20 cellular contexts compared by ENCODE assay signal in genomic region chr14:58730793-58731464, GRCh38.
DNase-seq lines count a peak whose midpoint lies in the region; ATAC-seq and TF ChIP-seq lines count a peak whose summit lies in the region.
"Had no signal": no experiment of that assay in that cellular context is flagged by ENCODE, and none has a peak within 500 bp of the region (broad histone marks: within the 10 kb centered on the region; RNA-seq: fewer than 3 reads in every experiment).

No MANE protein-coding gene starts in this region.

- H3K36me3 Mint-ChIP-seq in Calu3 (ENCODE audit: insufficient read depth, unreplicated experiment) = no peaks in the 10 kb centered on the region

- DNase-seq in Calu3 = no peak
- DNase-seq in RWPE1 (ENCODE audit: low spot score) = peak; percentile 38
- DNase-seq in fibroblast of lung (ENCODE audit: low read depth in 2 of 2) = peak in 1 of 2 donors; percentile 64
- DNase-seq in renal cortical epithelial cell (ENCODE audit: low read depth) = peak; percentile 84
- no peak for DNase-seq in NCI-H69 (lab: John Stamatoyannopoulos, UW)
- no peak for DNase-seq in medulla oblongata (ENCODE audit: extremely low spot score)
- DNase-seq: activated CD4-positive, alpha-beta T cell treated with anti-CD3 and anti-CD28 coated beads, Interleukin-2, amount 50 U/mL, for 4 hours; activated T-cell treated with anti-CD3 and anti-CD28 coated beads, Interleukin-2, amount 50 U/mL, for 48 hours; BE2C; DND-41; H7; MV-4-11; NCI-H2081; pancreas; stimulated activated naive CD8-positive, alpha-beta T cell treated with anti-CD3 and anti-CD28 coated beads, Interleukin-15, amount 100 ng/mL, for 72 hours had no signal

- peaks cover 14% of the 10 kb centered on the region for H3K4me1 Mint-ChIP-seq in Calu3 (ENCODE audit: low read depth, unreplicated experiment)
- H3K4me1 Mint-ChIP-seq: central memory CD8-positive, alpha-beta T cell had no signal

- no peaks in the 10 kb centered on the region for H4K20me1 ChIP-seq in fibroblast of lung (ENCODE audit: control insufficient read depth, extremely low read depth, insufficient read depth, low read length)

- H3K9me3 ChIP-seq in fibroblast of lung (ENCODE audit: control insufficient read depth, insufficient read depth, low read depth, low read length) = no peaks in the 10 kb centered on the region
- H3K9me3 ChIP-seq: BE2C, pancreas had no signal

- no peaks in the 10 kb centered on the region for H3K79me2 ChIP-seq in fibroblast of lung (ENCODE audit: control insufficient read depth, insufficient read depth, low read length)

- peaks cover 16% of the 10 kb centered on the region for H3K4me1 ChIP-seq in fibroblast of lung (ENCODE audit: control insufficient read depth, extremely low read depth, insufficient read depth, low read length)
- H3K4me1 ChIP-seq: BE2C, pancreas had no signal

- CTCF ChIA-PET in Calu3 (lab: Charles Lee) (interaction anchor here (0.9 kb wide), 1 partner anchor 45 kb away, joined by 4 read pairs; no protein-coding TSS in a partner anchor), RWPE1 (lab: Yijun Ruan, JAX) (no interaction called here)

- POLR2A ChIA-PET in RWPE1 (lab: Yijun Ruan, JAX; ENCODE audit: low non-redundant PET) = no interaction called here

- peak overlapping the region; percentile 34 for H3K4me2 ChIP-seq in fibroblast of lung (ENCODE audit: extremely low read depth, insufficient read depth, low read length)

- TF ChIP-seq CTCF in Calu3 (IDR thresholded peaks at IDR 0.05; ENCODE audit: unreplicated experiment) (no peak), RWPE1 (conservative IDR thresholded peaks at IDR 0.05; ENCODE audit: low read depth) (no peak), fibroblast of lung (conservative IDR thresholded peaks at IDR 0.05 in 1 of 2, IDR thresholded peaks at IDR 0.05 in 1 of 2; ENCODE audit: low read depth in 1 of 2, low read length in 2 of 2) (no peak)

- ATAC-seq in HG02678 (IDR thresholded peaks at IDR 0.05; ENCODE audit: unreplicated experiment) = no peak
- ATAC-seq in HG02763 (IDR thresholded peaks at IDR 0.05; ENCODE audit: unreplicated experiment) = no peak
- ATAC-seq: HepG2; Panc1; stimulated activated naive CD8-positive, alpha-beta T cell treated with anti-CD3 and anti-CD28 coated beads, Interleukin-15, amount 100 ng/mL, for 72 hours had no signal

- H3K27me3 ChIP-seq in fibroblast of lung (ENCODE audit: control insufficient read depth, insufficient read depth, low read length) = no peaks in the 10 kb centered on the region
- H3K27me3 ChIP-seq: BE2C, pancreas had no signal

- no peak overlapping the region for H3K4me3 ChIP-seq in fibroblast of lung (replicated peaks in 1 of 4; ENCODE audit: control extremely low read depth in 1 of 4, insufficient read depth in 1 of 4, low read depth in 3 of 4, low read length in 4 of 4)
- H3K4me3 ChIP-seq: pancreas had no signal

- intact Hi-C loops in Calu3 (cut with micrococcal nuclease; ENCODE audit: unreplicated experiment) = no loop called here

- H3K9me3 Mint-ChIP-seq in Calu3 (ENCODE audit: low read depth, unreplicated experiment) = no peaks in the 10 kb centered on the region
- H3K9me3 Mint-ChIP-seq: central memory CD8-positive, alpha-beta T cell; stimulated activated naive CD8-positive, alpha-beta T cell treated with anti-CD3 and anti-CD28 coated beads, Interleukin-15, amount 100 ng/mL, for 72 hours had no signal

- H2AFZ ChIP-seq in fibroblast of lung (ENCODE audit: low read length) = no peak overlapping the region

- H3K9ac ChIP-seq in fibroblast of lung (ENCODE audit: insufficient read depth, low read length) = no peak overlapping the region

- H3K27me3 Mint-ChIP-seq in Calu3 (ENCODE audit: unreplicated experiment) = no peaks in the 10 kb centered on the region

- peak overlapping the region; percentile 35 for H3K27ac Mint-ChIP-seq in Calu3 (ENCODE audit: unreplicated experiment)
- H3K27ac Mint-ChIP-seq: stimulated activated naive CD8-positive, alpha-beta T cell treated with anti-CD3 and anti-CD28 coated beads, Interleukin-15, amount 100 ng/mL, for 72 hours had no signal

- H3K36me3 ChIP-seq in fibroblast of lung (ENCODE audit: control insufficient read depth, insufficient read depth, low read length) = no peaks in the 10 kb centered on the region
- H3K36me3 ChIP-seq: BE2C, pancreas had no signal

- H3K27ac ChIP-seq in RWPE1 (no peak overlapping the region), fibroblast of lung (ENCODE audit: insufficient read depth, low read length) (peak overlapping the region; percentile 42)
- H3K27ac ChIP-seq: pancreas had no signal

- BruUV-seq in Calu3 (replicated peaks; lab: Mats Ljungman, UMichigan) = no TSS peak

- no peak overlapping the region for H3K4me3 Mint-ChIP-seq in Calu3 (ENCODE audit: low read depth, unreplicated experiment)
- H3K4me3 Mint-ChIP-seq: central memory CD8-positive, alpha-beta T cell; stimulated activated naive CD8-positive, alpha-beta T cell treated with anti-CD3 and anti-CD28 coated beads, Interleukin-15, amount 100 ng/mL, for 72 hours had no signal

Comparison
In these comparisons a context has a peak if more than half of its experiments do, and no peak if none do; other contexts are left out.
1. DNase-seq: peak in RWPE1 (single experiment) and renal cortical epithelial cell (single experiment); none in Calu3 (single experiment), NCI-H69 (single experiment) and medulla oblongata (single experiment).